8 cellular contexts compared by ENCODE assay signal in genomic region chr7:121084748-121085336, GRCh38.
DNase-seq lines count a peak whose midpoint lies in the region; ATAC-seq, FAIRE-seq and TF ChIP-seq lines count a peak whose summit lies in the region.
"Had no signal": no experiment of that assay in that cellular context is flagged by ENCODE, and none has a peak within 500 bp of the region (broad histone marks: within the 10 kb centered on the region; RNA-seq: fewer than 3 reads in every experiment).

No MANE protein-coding gene starts in this region.

- no peaks in the 10 kb centered on the region for H3K79me2 ChIP-seq in GM12878 (ENCODE audit: control insufficient read depth, insufficient read depth, low read length)
- H3K79me2 ChIP-seq: parathyroid adenoma had no signal

- no peaks in the 10 kb centered on the region for H3K27me3 Mint-ChIP-seq in progenitor cell of endocrine pancreas

- ATAC-seq in GM12878, result no peak; the same call in 2 of the 3 replicates

- H3K4me1 Mint-ChIP-seq in progenitor cell of endocrine pancreas (ENCODE audit: low read depth), result no peaks in the 10 kb centered on the region

- 65% methylated on average over 5 of the region's 5 CpGs for WGBS in GM12878 (ENCODE audit: insufficient coverage, insufficient replicate concordance, low lambda C conversion rate, missing lambda C conversion rate)

- no peaks in the 10 kb centered on the region for H4K20me1 ChIP-seq in GM12878 (ENCODE audit: control insufficient read depth, insufficient read depth)

- TF ChIP-seq POLR2A in GM12878 (IDR thresholded peaks at IDR 0.05; ENCODE audit: low read depth, low read length), result no peak

- no peak for TF ChIP-seq CTCF in GM12878 (IDR thresholded peaks at IDR 0.05 in 2 of 3, conservative IDR thresholded peaks at IDR 0.05 in 1 of 3; ENCODE audit: control insufficient read depth in 2 of 3, extremely low read depth in 1 of 3, insufficient read depth in 1 of 3, low read depth in 3 of 3, low read length in 3 of 3)
- no peak for TF ChIP-seq CTCF in progenitor cell of endocrine pancreas (IDR thresholded peaks at IDR 0.05; ENCODE audit: unreplicated experiment)

- peaks cover 0 to 4% of the 10 kb centered on the region in 2 experiments; a peak in 2 of 4 replicates for H3K27me3 ChIP-seq in GM12878 (replicated peaks in 1 of 2; ENCODE audit: control insufficient read depth in 2 of 2, insufficient read depth in 2 of 2, low read length in 1 of 2)

- CTCF ChIA-PET in GM12878 (lab: Yijun Ruan, JAX), result interaction anchor here (0.8 to 5.5 kb wide), 6 partner anchors 9 to 293 kb away, joined by 3 to 111 read pairs (median 4); partner anchors contain the start of gene CPED1

- H3K4me2 ChIP-seq in GM12878 (ENCODE audit: control insufficient read depth, insufficient read depth), result no peak overlapping the region

- H3K9me3 ChIP-seq in GM12878 (replicated peaks; ENCODE audit: control insufficient read depth, insufficient read depth, low read length), result no peaks in the 10 kb centered on the region

- H2AFZ ChIP-seq in GM12878 (ENCODE audit: control insufficient read depth, low read depth, low read length), result no peak overlapping the region
- H2AFZ ChIP-seq: parathyroid adenoma had no signal

- BruUV-seq in GM12878 (replicated peaks; lab: Mats Ljungman, UMichigan), result no TSS peak

- no peak overlapping the region for H3K27ac Mint-ChIP-seq in progenitor cell of endocrine pancreas

- H3K4me3 ChIP-seq in GM12878, result no peak overlapping the region

- no peak overlapping the region for H3K4me3 Mint-ChIP-seq in progenitor cell of endocrine pancreas (ENCODE audit: low read depth)

- RAD21 ChIA-PET in GM12878 (lab: Charles Lee; ENCODE audit: unreplicated experiment), result interaction anchor here (4.5 kb wide), 1 partner anchor 97 kb away, joined by 41 read pairs; the partner anchor contains the start of gene CPED1

- no peak for TF ChIP-seq RAD21 in GM12878 (IDR thresholded peaks at IDR 0.05; ENCODE audit: insufficient read depth, low read depth, low read length)

- H3K9ac ChIP-seq in GM12878 (ENCODE audit: control insufficient read depth, insufficient read depth, low read length), result no peak overlapping the region
- H3K9ac ChIP-seq: parathyroid adenoma had no signal

- in situ Hi-C loops in GM12878 (cut with MboI), result loop anchor here (5.0 kb wide), 1 partner anchor 293 kb away; no protein-coding TSS in a partner anchor

- no peak for TF ChIP-seq EP300 in GM12878 (IDR thresholded peaks at IDR 0.05; ENCODE audit: borderline replicate concordance in 1 of 2, control insufficient read depth in 1 of 2, low read depth in 2 of 2, low read length in 2 of 2)

- no peak overlapping the region for H3K27ac ChIP-seq in GM12878 (ENCODE audit: control insufficient read depth, insufficient read depth)
- H3K27ac ChIP-seq: parathyroid adenoma had no signal

- H3K4me1 ChIP-seq in GM12878 (ENCODE audit: control insufficient read depth, insufficient read depth, low read length), result no peaks in the 10 kb centered on the region
- H3K4me1 ChIP-seq: parathyroid adenoma had no signal

- H3K36me3 ChIP-seq in GM12878 (ENCODE audit: control insufficient read depth in 2 of 2, insufficient read depth in 2 of 2, low read length in 1 of 2), result no peaks in the 10 kb centered on the region

- H3K9me3 Mint-ChIP-seq in progenitor cell of endocrine pancreas (ENCODE audit: low read depth), result no peaks in the 10 kb centered on the region

- intact Hi-C loops in GM12878 (cut with micrococcal nuclease; ENCODE audit: unreplicated experiment), result loop anchor here (5.0 kb wide), 2 partner anchors 278 to 293 kb away; no protein-coding TSS in a partner anchor

- peak; percentile 14 for DNase-seq in HTR-8/SVneo (ENCODE audit: insufficient read length, low spot score)
- no peak for DNase-seq in GM12878 (ENCODE audit: low read depth, low spot score)
- peak; percentile 95 for DNase-seq in iris pigment epithelial cell (ENCODE audit: low read depth)
- DNase-seq in urothelium cell line (ENCODE audit: low spot score), result peak; percentile 44
- DNase-seq in activated naive CD4-positive, alpha-beta T cell treated with Interleukin-2 at 50 U/mL for 16 hours, result no peak
- DNase-seq in COLO668 (lab: John Stamatoyannopoulos, UW; ENCODE audit: unreplicated experiment), result no peak
- no peak for DNase-seq in progenitor cell of endocrine pancreas (ENCODE audit: low spot score, unreplicated experiment)

- H3K36me3 Mint-ChIP-seq in progenitor cell of endocrine pancreas (ENCODE audit: insufficient read depth), result no peaks in the 10 kb centered on the region

- SMC1A ChIA-PET in GM12878 (lab: Charles Lee; ENCODE audit: uncharacterized antibody, unreplicated experiment), result interaction anchor here (1.1 kb wide), 1 partner anchor 9 kb away, joined by 3 read pairs; no protein-coding TSS in a partner anchor

- POLR2A ChIA-PET in GM12878 (lab: Charles Lee), result no interaction called here

- FAIRE-seq in HTR-8/SVneo (lab: Jason Lieb, UNC) (no peak), GM12878 (lab: Jason Lieb, UNC) (peak; percentile 49), urothelium cell line (lab: Jason Lieb, UNC) (peak; percentile 68)

TF ChIP-seq in GM12878, 131 proteins besides CTCF, POLR2A, EP300 and RAD21:
- no peak for TF ChIP-seq ZNF622 (IDR thresholded peaks at IDR 0.05)

Comparison
In these comparisons a context has a peak if more than half of its experiments do, and no peak if none do; other contexts are left out.
1. DNase-seq: peak in HTR-8/SVneo (single experiment), iris pigment epithelial cell (single experiment) and urothelium cell line (single experiment); none in GM12878 (single experiment), activated naive CD4-positive, alpha-beta T cell treated with Interleukin-2 at 50 U/mL for 16 hours (single experiment), COLO668 (single experiment) and progenitor cell of endocrine pancreas (single experiment).